ENCODE assay signal across 10 cellular contexts in the genomic region with DNA sequence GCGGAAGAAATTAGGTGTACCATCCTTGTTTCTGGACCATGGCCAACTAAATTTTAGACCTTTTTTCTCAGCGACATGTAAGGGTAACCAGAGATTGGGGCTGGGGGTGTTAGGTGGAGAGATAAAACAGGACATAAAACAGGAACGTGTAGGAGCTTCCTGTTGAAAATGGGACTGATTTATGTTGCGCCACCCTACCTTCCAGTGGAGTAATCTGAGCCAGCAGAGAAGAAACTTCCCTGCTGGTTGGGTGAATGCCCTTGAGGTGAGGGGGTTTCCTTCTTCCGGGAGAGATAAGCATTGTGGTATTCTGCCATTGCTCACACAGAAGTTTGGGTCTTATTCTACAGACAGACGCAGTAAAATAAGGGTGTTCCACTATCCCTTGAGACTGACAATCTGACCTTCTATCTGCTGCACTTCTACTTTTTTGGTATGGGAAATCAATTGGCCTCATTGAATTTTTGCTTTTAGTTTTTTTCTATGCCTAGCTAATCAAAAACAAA. TPM values are rescaled to one million over a fixed set of nuclear protein-coding genes. Genes with fewer than 3 reads are reported as not detected.
A peak's percentile ranks its signal among the peaks of the same experiment; 100 is the strongest.
DNase-seq lines count a peak whose midpoint lies in the region; ATAC-seq, FAIRE-seq and TF ChIP-seq lines count a peak whose summit lies in the region.
"Had no signal": no experiment of that assay in that cellular context is flagged by ENCODE, and none has a peak within 500 bp of the region (broad histone marks: within the 10 kb centered on the region; RNA-seq: fewer than 3 reads in every experiment).

No MANE protein-coding gene starts in this region.

- H3K9ac ChIP-seq in GM12878 (ENCODE audit: control insufficient read depth, insufficient read depth, low read length), result peak overlapping the region; percentile 71
- H3K9ac ChIP-seq: parathyroid adenoma had no signal

- H4K20me1 ChIP-seq in GM12878 (ENCODE audit: control insufficient read depth, insufficient read depth), result no peaks in the 10 kb centered on the region

- BruUV-seq in GM12878 (replicated peaks; lab: Mats Ljungman, UMichigan), result no TSS peak

- H3K27ac ChIP-seq in GM12878 (ENCODE audit: control insufficient read depth, insufficient read depth), result peak overlapping the region; percentile 88
- H3K27ac ChIP-seq: parathyroid adenoma had no signal

- peak overlapping the region; percentile 23 for H3K4me3 ChIP-seq in GM12875 (ENCODE audit: low read depth, low read length)
- peak overlapping the region; percentile 58 for H3K4me3 ChIP-seq in GM12878

- peak; percentile 30 for ATAC-seq in GM12878
- ATAC-seq in GM18519 (IDR thresholded peaks at IDR 0.05; ENCODE audit: low FRiP score, unreplicated experiment), result no peak
- no peak for ATAC-seq in GM21423 (IDR thresholded peaks at IDR 0.05; ENCODE audit: unreplicated experiment)
- ATAC-seq: HCT116 had no signal

- peaks cover 43% of the 10 kb centered on the region for H3K4me1 ChIP-seq in GM12878 (ENCODE audit: control insufficient read depth, insufficient read depth, low read length)

- no peak for TF ChIP-seq RAD21 in GM12878 (IDR thresholded peaks at IDR 0.05; ENCODE audit: insufficient read depth, low read depth, low read length)

- 0 out of 2 replicates have a peak, but pooled peaks have one; percentile 18 for TF ChIP-seq POLR2A in GM12878 (IDR thresholded peaks at IDR 0.05; ENCODE audit: low read depth, low read length)

- TF ChIP-seq CTCF in GM12875 (IDR thresholded peaks at IDR 0.05; ENCODE audit: borderline replicate concordance, insufficient read depth, low read depth, low read length) (no peak), GM12878 (IDR thresholded peaks at IDR 0.05 in 2 of 3, conservative IDR thresholded peaks at IDR 0.05 in 1 of 3; ENCODE audit: control insufficient read depth in 2 of 3, extremely low read depth in 1 of 3, insufficient read depth in 1 of 3, low read depth in 3 of 3, low read length in 3 of 3) (no peak), osteocyte (IDR thresholded peaks at IDR 0.05) (no peak)

- in situ Hi-C loops in GM12878 (cut with MboI), result loop anchor here (5.0 kb wide), 4 partner anchors 67 to 427 kb away; no protein-coding TSS in a partner anchor

- DNase-seq in NCI-H69 (lab: John Stamatoyannopoulos, UW), result peak; percentile 61
- DNase-seq in GM12878 (ENCODE audit: low read depth, low spot score), result peak; percentile 89
- no peak for DNase-seq in osteocyte (ENCODE audit: extremely low spot score, unreplicated experiment)
- DNase-seq in RKO (ENCODE audit: low spot score), result no peak
- DNase-seq in DMS79 treated with DMSO at 0.1 percent for 48 hours (lab: John Stamatoyannopoulos, UW), result no peak

- H2AFZ ChIP-seq in GM12878 (ENCODE audit: control insufficient read depth, low read depth, low read length), result no peak overlapping the region
- H2AFZ ChIP-seq: parathyroid adenoma had no signal

- TF ChIP-seq EP300 in GM12878 (IDR thresholded peaks at IDR 0.05; ENCODE audit: borderline replicate concordance in 1 of 2, control insufficient read depth in 1 of 2, low read depth in 2 of 2, low read length in 2 of 2), result peak; percentile 38 to 55; a peak in 2 of 4 replicates

- H3K27ac Mint-ChIP-seq in osteocyte (ENCODE audit: unreplicated experiment), result peak overlapping the region; percentile 38

- CTCF ChIA-PET in GM12878 (lab: Yijun Ruan, JAX), result interaction anchor here (0.7 to 8.1 kb wide), 21 partner anchors 25 to 531 kb away, joined by 3 to 89 read pairs (median 5); no protein-coding TSS in a partner anchor

- H3K27me3 Mint-ChIP-seq in osteocyte (ENCODE audit: unreplicated experiment), result no peaks in the 10 kb centered on the region

- peaks cover 49% of the 10 kb centered on the region for H3K4me1 Mint-ChIP-seq in osteocyte (ENCODE audit: unreplicated experiment)

- FAIRE-seq in GM12878 (lab: Jason Lieb, UNC), result no peak

- H3K27me3 ChIP-seq in GM12878 (replicated peaks in 1 of 2; ENCODE audit: control insufficient read depth in 2 of 2, insufficient read depth in 2 of 2, low read length in 1 of 2), result no peaks in the 10 kb centered on the region

- H3K9me3 ChIP-seq in GM12878 (replicated peaks; ENCODE audit: control insufficient read depth, insufficient read depth, low read length), result no peaks in the 10 kb centered on the region; the same call in 2 of the 3 replicates

- no peaks in the 10 kb centered on the region for H3K36me3 ChIP-seq in GM12878 (ENCODE audit: control insufficient read depth in 2 of 2, insufficient read depth in 2 of 2, low read length in 1 of 2)

- peaks cover 3% of the 10 kb centered on the region for H3K9me3 Mint-ChIP-seq in osteocyte (ENCODE audit: unreplicated experiment)

- SMC1A ChIA-PET in GM12878 (lab: Charles Lee; ENCODE audit: uncharacterized antibody, unreplicated experiment), result interaction anchor here (0.6 to 8.5 kb wide), 52 partner anchors 12 to 531 kb away, joined by 3 to 150 read pairs (median 4); no protein-coding TSS in a partner anchor

- intact Hi-C loops in GM12878 (cut with micrococcal nuclease; ENCODE audit: unreplicated experiment), result loop anchor here (2.0 to 10.0 kb wide), 5 partner anchors 30 to 340 kb away; no protein-coding TSS in a partner anchor

- RAD21 ChIA-PET in GM12878 (lab: Charles Lee; ENCODE audit: unreplicated experiment), result interaction anchor here (0.6 to 9.4 kb wide), 39 partner anchors 29 to 609 kb away, joined by 3 to 151 read pairs (median 4); no protein-coding TSS in a partner anchor

- POLR2A ChIA-PET in GM12878 (lab: Charles Lee), result interaction anchor here (0.6 to 3.4 kb wide), 14 partner anchors 18 to 232 kb away, joined by 3 to 21 read pairs (median 4); no protein-coding TSS in a partner anchor

- peak overlapping the region; percentile 94 for H3K4me2 ChIP-seq in GM12878 (ENCODE audit: control insufficient read depth, insufficient read depth)

- peaks cover 90% of the 10 kb centered on the region for H3K79me2 ChIP-seq in GM12878 (ENCODE audit: control insufficient read depth, insufficient read depth, low read length)

- no peak overlapping the region for H3K4me3 Mint-ChIP-seq in osteocyte (ENCODE audit: unreplicated experiment)

- H3K36me3 Mint-ChIP-seq in osteocyte (ENCODE audit: unreplicated experiment), result peaks cover 7% of the 10 kb centered on the region

- 3% methylated on average over 6 of the region's 6 CpGs for WGBS in GM12878 (ENCODE audit: insufficient coverage, insufficient replicate concordance, low lambda C conversion rate, missing lambda C conversion rate)

TF ChIP-seq in GM12878, 131 proteins besides CTCF, POLR2A, EP300 and RAD21 (continues in another document):
- TF ChIP-seq ZSCAN29 (IDR thresholded peaks at IDR 0.05) (no peak), MTA2 (IDR thresholded peaks at IDR 0.05; ENCODE audit: low read depth) (peak; percentile 65; the same call in 1 of the 2 replicates), RFX5 (IDR thresholded peaks at IDR 0.05; ENCODE audit: low read depth, low read length) (no peak), RB1 (IDR thresholded peaks at IDR 0.05; ENCODE audit: borderline replicate concordance) (no peak), MYB (IDR thresholded peaks at IDR 0.05; ENCODE audit: borderline replicate concordance, low read depth, low read length) (no peak), PKNOX1 (IDR thresholded peaks at IDR 0.05) (peak; percentile 55), CBX5 (IDR thresholded peaks at IDR 0.05; ENCODE audit: low read depth) (peak; percentile 72; the same call in 1 of the 2 replicates), IKZF1 (conservative IDR thresholded peaks at IDR 0.05) (peak; percentile 90)

RNA-seq across cellular contexts. Expression of gene SIPA1L1, which starts 4.5 kb away (rescaled TPM):
- 385 TPM in 2 replicates for total RNA-seq in GM12878 (2013; cell fraction: nucleolus; rRNA removed)
- total RNA-seq in GM12878 (2014; rRNA removed) (36.4 and 42.6 TPM in 2 replicates), GM12878 (2014; rRNA removed; fragmentation: Illumina TruSeq; extraction: Trizol) (44.9 and 49.7 TPM in 2 replicates), GM12878 (2021) (78.5 and 79.0 TPM in 2 replicates), osteocyte (65.0 and 67.4 TPM in 2 replicates)
- polyA plus RNA-seq in GM12878 (2011; ENCODE audit: low read depth), result 35.6 TPM
- polyA plus RNA-seq in GM12878 (2011; rRNA removed) (42.5 and 53.9 TPM in 2 replicates), GM12878 (2014; fragmentation: Illumina TruSeq; extraction: Trizol) (52.9 and 66.8 TPM in 2 replicates), GM12878 (2014; fragmentation: Nextera tagmentation; extraction: Ambion mirVana) (10 to 100 TPM; 14.3 to 19.7 TPM), GM12878 (2014; rRNA removed) (43.6 and 50.7 TPM in 2 replicates), GM12878 (2016; fragmentation: Nextera tagmentation; extraction: Ambion mirVana) (10 to 100 TPM; 59.1 to 66.2 TPM)
- polyA plus RNA-seq in GM12878 (2011; cell fraction: cytosol; rRNA removed), result 66.6 and 71.1 TPM in 2 replicates
- polyA plus RNA-seq in GM12878 (2011; cell fraction: nucleus; rRNA removed), result 145 and 156 TPM in 2 replicates
- 51.2 and 65.2 TPM in 2 replicates for polyA plus RNA-seq in GM12878 (2012)
- 121 and 126 TPM in 2 replicates for polyA minus RNA-seq in GM12878 (2011; rRNA and poly(A)+ RNA removed)
- polyA minus RNA-seq in GM12878 (2011; cell fraction: cytosol; rRNA and poly(A)+ RNA removed), result 54.1 and 71.3 TPM in 2 replicates
- 105 and 154 TPM in 2 replicates for polyA minus RNA-seq in GM12878 (2011; cell fraction: nucleus; rRNA and poly(A)+ RNA removed)

Comparison
In these comparisons a context has a peak if more than half of its experiments do, and no peak if none do; other contexts are left out.
1. DNase-seq: peak in NCI-H69 (single experiment) and GM12878 (single experiment); none in osteocyte (single experiment), RKO (single experiment) and DMS79 treated with DMSO at 0.1 percent for 48 hours (single experiment).